9 cellular contexts compared by ENCODE assay signal in genomic region chr1:91018006-91018405, GRCh38. TPM values are rescaled to one million over a fixed set of nuclear protein-coding genes. Genes with fewer than 3 reads are reported as not detected.
DNase-seq lines count a peak whose midpoint lies in the region; ATAC-seq, FAIRE-seq and TF ChIP-seq lines count a peak whose summit lies in the region.
"Had no signal": no experiment of that assay in that cellular context is flagged by ENCODE, and none has a peak within 500 bp of the region (broad histone marks: within the 10 kb centered on the region; RNA-seq: fewer than 3 reads in every experiment).

No MANE protein-coding gene starts in this region.

- peak overlapping the region; percentile 47 to 93 (median 89) for H3K4me3 Mint-ChIP-seq in T-cell

- H3K9me3 Mint-ChIP-seq in T-cell: no peaks in the 10 kb centered on the region

- peak; percentile 33 for TF ChIP-seq CTCF in GM12865 (IDR thresholded peaks at IDR 0.05; ENCODE audit: insufficient read depth, low read depth, low read length, missing control alignments)
- peak; percentile 24 for TF ChIP-seq CTCF in foreskin fibroblast (IDR thresholded peaks at IDR 0.05; ENCODE audit: low read depth, low read length)

- peaks cover 5% of the 10 kb centered on the region for H3K36me3 Mint-ChIP-seq in T-cell

- no peaks in the 10 kb centered on the region for H3K27me3 Mint-ChIP-seq in T-cell

- peaks cover 80 to 83% (median 81%) of the 10 kb centered on the region in 3 donors for H3K4me1 Mint-ChIP-seq in T-cell

- H3K27ac Mint-ChIP-seq in T-cell: peak overlapping the region; percentile 13 to 26

- POLR2A ChIA-PET in T-cell (lab: Charles Lee): interaction anchor here in 1 of 2 donors (0.6 to 0.9 kb wide), 3 partner anchors 8 to 148 kb away, joined by 3 to 4 read pairs (median 3); no protein-coding TSS in a partner anchor

- peak; percentile 33 for DNase-seq in ACHN
- DNase-seq in GM12865 (ENCODE audit: low read depth): peak; percentile 35
- no peak for DNase-seq in T-cell
- peak in 1 of 2 donors; percentile 38 for DNase-seq in foreskin fibroblast
- DNase-seq in NCI-H187 treated with DMSO at 0.1 percent for 48 hours (lab: John Stamatoyannopoulos, UW): no peak
- DNase-seq in frontal cortex (ENCODE audit: low spot score in 2 of 2): no peak
- no peak for DNase-seq in NCI-H2196 treated with DMSO at 0.1 percent for 48 hours (lab: John Stamatoyannopoulos, UW; ENCODE audit: unreplicated experiment)
- DNase-seq: islet precursor cell had no signal

- no peak for FAIRE-seq in frontal cortex (lab: Jason Lieb, UNC)

- in situ Hi-C loops in ACHN (cut with HindIII; ENCODE audit: low pct_ligation_motif_present, low pct_unique_long_range_greater_than_20kb, low sequenced_read_pairs): no loop called here

- ATAC-seq in T-cell (replicated peaks in 1 of 4) (no peak), HG02840 (IDR thresholded peaks at IDR 0.05; ENCODE audit: low FRiP score, unreplicated experiment) (no peak)

- CTCF ChIA-PET in T-cell (lab: Charles Lee): interaction anchor here in 1 of 2 donors (0.5 to 1.7 kb wide), 5 partner anchors 8 to 1645 kb away, joined by 3 to 15 read pairs (median 7); no protein-coding TSS in a partner anchor

- H3K4me3 ChIP-seq in GM12865 (ENCODE audit: low read depth, low read length) (no peak overlapping the region), foreskin fibroblast (ENCODE audit: low read depth in 1 of 2, low read length in 2 of 2) (no peak overlapping the region)

RNA-seq across cellular contexts. Expression of gene ZNF644, which starts 3.8 kb away (rescaled TPM):
- 100 to 1,000 TPM in 2 of 5 donors, 10 to 100 TPM in 3; 55.0 to 139 (median 62.7) TPM for total RNA-seq in T-cell
- 281 TPM for total RNA-seq in frontal cortex

Comparison
In these comparisons a context has a peak if more than half of its experiments do, and no peak if none do; other contexts are left out.
1. DNase-seq: peak in ACHN (single experiment) and GM12865 (single experiment); none in T-cell (0 of 34), NCI-H187 treated with DMSO at 0.1 percent for 48 hours (single experiment), frontal cortex (0 of 2) and NCI-H2196 treated with DMSO at 0.1 percent for 48 hours (single experiment).